ENCODE assay signal across 20 cellular contexts in genomic region chr6:33880746-33881145, GRCh38.
"Had no signal": no experiment of that assay in that cellular context is flagged by ENCODE, and none has a peak within 500 bp of the region (broad histone marks: within the 10 kb centered on the region; RNA-seq: fewer than 3 reads in every experiment).

No MANE protein-coding gene starts in this region.

- H3K4me1 ChIP-seq: right lobe of liver, testis, upper lobe of left lung had no signal

- H3K4me1 Mint-ChIP-seq: mesothelial cell of epicardium, natural killer cell had no signal

- H3K36me3 Mint-ChIP-seq: mesothelial cell of epicardium, natural killer cell had no signal

- H3K27ac ChIP-seq: brain microvascular endothelial cell, left ventricle myocardium inferior, neutrophil, right lobe of liver, testis, upper lobe of left lung, vagina had no signal

- ATAC-seq: natural killer cell; right lobe of liver; stimulated activated naive CD8-positive, alpha-beta T cell treated with anti-CD3 and anti-CD28 coated beads, Interleukin-15, Interleukin-2, amounts not matched to agents 100 U/mL and 50 U/mL, for 24 hours had no signal

- H3K9me3 ChIP-seq: left ventricle myocardium inferior, neutrophil, right lobe of liver, testis, upper lobe of left lung, vagina had no signal

- H3K9me3 Mint-ChIP-seq: activated naive CD4-positive, alpha-beta T cell treated with anti-CD3 and anti-CD28 coated beads for 36 hours; mesothelial cell of epicardium; natural killer cell had no signal

- H3K4me3 Mint-ChIP-seq: activated naive CD4-positive, alpha-beta T cell treated with anti-CD3 and anti-CD28 coated beads for 36 hours; mesothelial cell of epicardium; natural killer cell had no signal

- H3K27me3 ChIP-seq: neutrophil, right lobe of liver, testis, upper lobe of left lung, vagina had no signal

- H3K4me3 ChIP-seq: left ventricle myocardium inferior, right lobe of liver, testis, upper lobe of left lung, vagina had no signal

- H3K36me3 ChIP-seq: brain microvascular endothelial cell, left ventricle myocardium inferior, neutrophil, right lobe of liver, upper lobe of left lung, vagina had no signal

- H3K27ac Mint-ChIP-seq: activated naive CD4-positive, alpha-beta T cell treated with anti-CD3 and anti-CD28 coated beads for 36 hours; mesothelial cell of epicardium; natural killer cell had no signal

- DNase-seq: activated CD4-positive, alpha-beta T cell treated with anti-CD3 and anti-CD28 coated beads for 4 hours; activated CD4-positive, alpha-beta T cell treated with anti-CD3 and anti-CD28 coated beads, Interleukin-2, amount 50 U/mL, for 4 hours; activated effector memory CD4-positive, alpha-beta T cell treated with Interleukin-2 at 50 U/mL for 16 hours; activated naive CD4-positive, alpha-beta T cell treated with anti-CD3 and anti-CD28 coated beads for 36 hours; amniotic stem cell; brain microvascular endothelial cell; caudate nucleus; head of caudate nucleus; hippocampal formation; left ventricle myocardium inferior; mammary epithelial cell; natural killer cell; stimulated activated CD4-positive, alpha-beta T cell treated with anti-CD3 and anti-CD28 coated beads, Interleukin-2, amount 100 ng/mL, for 48 hours; stimulated activated naive CD8-positive, alpha-beta T cell treated with anti-CD3 and anti-CD28 coated beads, Interleukin-15, Interleukin-2, amounts not matched to agents 100 U/mL and 50 U/mL, for 24 hours; testis; upper lobe of left lung had no signal
